1 cellular context compared by ENCODE assay signal in genomic region chr10:94496010-94496409, GRCh38.
TF ChIP-seq lines count a peak whose summit lies in the region.

No MANE protein-coding gene starts in this region.

TF ChIP-seq in endothelial cell of umbilical vein, 7 proteins besides CTCF, POLR2A, EP300 and RAD21 (continued from another document):
- TF ChIP-seq, protein P1, sequence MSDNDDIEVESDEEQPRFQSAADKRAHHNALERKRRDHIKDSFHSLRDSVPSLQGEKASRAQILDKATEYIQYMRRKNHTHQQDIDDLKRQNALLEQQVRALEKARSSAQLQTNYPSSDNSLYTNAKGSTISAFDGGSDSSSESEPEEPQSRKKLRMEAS (IDR thresholded peaks at IDR 0.05; ENCODE audit: insufficient read depth, insufficient read length), result no peak
TF ChIP-seq in endothelial cell of umbilical vein: peak in this region for 0.
